Comparison of ENCODE assay signal across 17 cellular contexts in genomic region chr9:36781532-36781931, GRCh38.
DNase-seq lines count a peak whose midpoint lies in the region; ATAC-seq, FAIRE-seq and TF ChIP-seq lines count a peak whose summit lies in the region.
"Had no signal": no experiment of that assay in that cellular context is flagged by ENCODE, and none has a peak within 500 bp of the region (broad histone marks: within the 10 kb centered on the region; RNA-seq: fewer than 3 reads in every experiment).

No MANE protein-coding gene starts in this region.

- FAIRE-seq in astrocyte (lab: Jason Lieb, UNC), result no peak

- H3K79me2 ChIP-seq in astrocyte (ENCODE audit: insufficient read depth, low read length), result no peaks in the 10 kb centered on the region

- peaks cover 2% of the 10 kb centered on the region for H3K36me3 Mint-ChIP-seq in astrocyte (ENCODE audit: low read depth, unreplicated experiment)
- no peaks in the 10 kb centered on the region for H3K36me3 Mint-ChIP-seq in activated CD4-positive, alpha-beta T cell treated with anti-CD3 and anti-CD28 coated beads, Interleukin-2, amount 10 ng/mL, durations not matched to agents 24 days and 14 days (ENCODE audit: low read depth)
- H3K36me3 Mint-ChIP-seq: mesothelial cell of epicardium, neural progenitor cell, T-cell had no signal

- no peak overlapping the region for H3K4me3 Mint-ChIP-seq in astrocyte (ENCODE audit: unreplicated experiment)
- no peak overlapping the region for H3K4me3 Mint-ChIP-seq in activated CD4-positive, alpha-beta T cell treated with anti-CD3 and anti-CD28 coated beads, Interleukin-2, amount 10 ng/mL, durations not matched to agents 24 days and 14 days
- H3K4me3 Mint-ChIP-seq: IgD-negative memory B cell, mesothelial cell of epicardium, neural progenitor cell, T-cell had no signal

- H3K4me1 ChIP-seq in astrocyte (ENCODE audit: insufficient read depth, low read length), result no peaks in the 10 kb centered on the region
- H3K4me1 ChIP-seq: HAP-1, neural progenitor cell had no signal

- H3K27ac ChIP-seq in astrocyte (ENCODE audit: low read depth, low read length), result no peak overlapping the region
- H3K27ac ChIP-seq: neural progenitor cell had no signal

- peaks cover 35% of the 10 kb centered on the region for H3K27me3 ChIP-seq in astrocyte (ENCODE audit: insufficient read depth, low read length)
- H3K27me3 ChIP-seq: neural progenitor cell had no signal

- H3K9me3 Mint-ChIP-seq in astrocyte (ENCODE audit: unreplicated experiment), result peaks cover 2% of the 10 kb centered on the region
- H3K9me3 Mint-ChIP-seq in activated CD4-positive, alpha-beta T cell treated with anti-CD3 and anti-CD28 coated beads, Interleukin-2, amount 10 ng/mL, durations not matched to agents 24 days and 14 days, result no peaks in the 10 kb centered on the region
- H3K9me3 Mint-ChIP-seq: mesothelial cell of epicardium, neural progenitor cell, T-cell had no signal

- no peaks in the 10 kb centered on the region for H3K36me3 ChIP-seq in astrocyte (ENCODE audit: insufficient read depth, low read length)
- H3K36me3 ChIP-seq: HAP-1, neural progenitor cell had no signal

- DNase-seq in COLO829 (ENCODE audit: low spot score) (peak; percentile 43), HPDE6-E6E7 (ENCODE audit: extremely low spot score) (peak; percentile 34), astrocyte (ENCODE audit: low read depth) (peak; percentile 6), kidney tubule cell (ENCODE audit: low spot score) (peak; percentile 78), occipital lobe (lab: John Stamatoyannopoulos, UW) (no peak), CD1c-positive myeloid dendritic cell (ENCODE audit: extremely low spot score) (no peak)
- DNase-seq in activated CD4-positive, alpha-beta T cell treated with anti-CD3 and anti-CD28 coated beads, Interleukin-2, amount 10 ng/mL, durations not matched to agents 24 days and 14 days, result no peak
- DNase-seq: NCI-H1048, NCI-H2107, retina, RPMI8226, T-cell had no signal

- no peaks in the 10 kb centered on the region for H4K20me1 ChIP-seq in astrocyte (ENCODE audit: insufficient read depth, low read length)

- H3K27ac Mint-ChIP-seq in astrocyte (ENCODE audit: unreplicated experiment), result no peak overlapping the region
- no peak overlapping the region for H3K27ac Mint-ChIP-seq in activated CD4-positive, alpha-beta T cell treated with anti-CD3 and anti-CD28 coated beads, Interleukin-2, amount 10 ng/mL, durations not matched to agents 24 days and 14 days
- H3K27ac Mint-ChIP-seq: mesothelial cell of epicardium, neural progenitor cell, T-cell had no signal

- no peak overlapping the region for H3K4me2 ChIP-seq in astrocyte (ENCODE audit: low read length)
- H3K4me2 ChIP-seq: neural progenitor cell had no signal

- no peak for ATAC-seq in HG03280 (IDR thresholded peaks at IDR 0.05; ENCODE audit: unreplicated experiment)
- ATAC-seq: T-cell had no signal

- no peak overlapping the region for H3K9ac ChIP-seq in astrocyte (ENCODE audit: low read length)
- H3K9ac ChIP-seq: neural progenitor cell had no signal

- H2AFZ ChIP-seq in astrocyte (ENCODE audit: low read depth, low read length), result no peak overlapping the region
- H2AFZ ChIP-seq: neural progenitor cell had no signal

- H3K4me3 ChIP-seq in astrocyte (ENCODE audit: insufficient read depth, low read depth, low read length), result no peak overlapping the region
- H3K4me3 ChIP-seq: HAP-1, neural progenitor cell had no signal

- intact Hi-C loops in activated CD4-positive, alpha-beta T cell treated with anti-CD3 and anti-CD28 coated beads, Interleukin-2, amount 10 ng/mL, durations not matched to agents 24 days and 14 days (cut with micrococcal nuclease), result no loop called here

- H3K27me3 Mint-ChIP-seq in astrocyte (ENCODE audit: low read depth, unreplicated experiment), result peaks cover 41% of the 10 kb centered on the region
- H3K27me3 Mint-ChIP-seq in activated CD4-positive, alpha-beta T cell treated with anti-CD3 and anti-CD28 coated beads, Interleukin-2, amount 10 ng/mL, durations not matched to agents 24 days and 14 days, result peaks cover 19% of the 10 kb centered on the region

- H3K9me3 ChIP-seq in astrocyte (ENCODE audit: insufficient read depth, low read depth, low read length), result no peaks in the 10 kb centered on the region
- H3K9me3 ChIP-seq: HAP-1 had no signal

- H3K4me1 Mint-ChIP-seq in astrocyte (ENCODE audit: low read depth, unreplicated experiment), result peaks cover 7% of the 10 kb centered on the region
- H3K4me1 Mint-ChIP-seq in activated CD4-positive, alpha-beta T cell treated with anti-CD3 and anti-CD28 coated beads, Interleukin-2, amount 10 ng/mL, durations not matched to agents 24 days and 14 days, result no peaks in the 10 kb centered on the region
- H3K4me1 Mint-ChIP-seq: mesothelial cell of epicardium, T-cell had no signal

- no peak for TF ChIP-seq CTCF in astrocyte (IDR thresholded peaks at IDR 0.05; ENCODE audit: insufficient read depth, low read depth, low read length)

Comparison
In these comparisons a context has a peak if more than half of its experiments do, and no peak if none do; other contexts are left out.
1. DNase-seq: peak in COLO829 (single experiment), HPDE6-E6E7 (single experiment), astrocyte (single experiment) and kidney tubule cell (single experiment); none in occipital lobe (single experiment), CD1c-positive myeloid dendritic cell (single experiment) and activated CD4-positive, alpha-beta T cell treated with anti-CD3 and anti-CD28 coated beads, Interleukin-2, amount 10 ng/mL, durations not matched to agents 24 days and 14 days (single experiment).